ENCODE assay signal across 18 cellular contexts in genomic region chr14:74606727-74607126, GRCh38. TPM values are rescaled to one million over a fixed set of nuclear protein-coding genes. Genes with fewer than 3 reads are reported as not detected.
A peak's percentile ranks its signal among the peaks of the same experiment; 100 is the strongest.
DNase-seq lines count a peak whose midpoint lies in the region; ATAC-seq and TF ChIP-seq lines count a peak whose summit lies in the region.
"Had no signal": no experiment of that assay in that cellular context is flagged by ENCODE, and none has a peak within 500 bp of the region (broad histone marks: within the 10 kb centered on the region; RNA-seq: fewer than 3 reads in every experiment).

No MANE protein-coding gene starts in this region.

- H3K9me3 Mint-ChIP-seq in activated CD4-positive, alpha-beta memory T cell treated with anti-CD3 and anti-CD28 coated beads for 36 hours, result no peaks in the 10 kb centered on the region
- no peaks in the 10 kb centered on the region for H3K9me3 Mint-ChIP-seq in activated CD4-positive, alpha-beta memory T cell treated with anti-CD3 and anti-CD28 coated beads, Interleukin-2, amount 10 ng/mL, durations not matched to agents 7 days and 5 days

- H4K20me1 ChIP-seq in osteoblast (ENCODE audit: insufficient read depth, low read length), result peaks cover 26% of the 10 kb centered on the region

- 25 to 31% methylated on average over 3 of the region's 3 CpGs for WGBS in aorta, 2 donors

- no peaks in the 10 kb centered on the region for H3K36me3 Mint-ChIP-seq in activated CD4-positive, alpha-beta memory T cell treated with anti-CD3 and anti-CD28 coated beads for 36 hours
- no peaks in the 10 kb centered on the region for H3K36me3 Mint-ChIP-seq in activated CD4-positive, alpha-beta memory T cell treated with anti-CD3 and anti-CD28 coated beads, Interleukin-2, amount 10 ng/mL, durations not matched to agents 7 days and 5 days (ENCODE audit: low read depth)

- peaks cover 13% of the 10 kb centered on the region for H3K27me3 Mint-ChIP-seq in activated CD4-positive, alpha-beta memory T cell treated with anti-CD3 and anti-CD28 coated beads for 36 hours
- peaks cover 35% of the 10 kb centered on the region for H3K27me3 Mint-ChIP-seq in activated CD4-positive, alpha-beta memory T cell treated with anti-CD3 and anti-CD28 coated beads, Interleukin-2, amount 10 ng/mL, durations not matched to agents 7 days and 5 days

- H3K36me3 ChIP-seq in ascending aorta (peaks cover 10 to 15% of the 10 kb centered on the region in 2 donors), osteoblast (ENCODE audit: insufficient read depth, low read length) (peaks cover 31% of the 10 kb centered on the region), aorta (ENCODE audit: control insufficient read depth in 1 of 2, insufficient read depth in 2 of 2, low read length in 1 of 2) (peaks cover 0 to 1% of the 10 kb centered on the region in 2 donors)

- peaks cover 12% of the 10 kb centered on the region for H3K4me1 Mint-ChIP-seq in activated CD4-positive, alpha-beta memory T cell treated with anti-CD3 and anti-CD28 coated beads for 36 hours (ENCODE audit: low read depth)
- H3K4me1 Mint-ChIP-seq in activated CD4-positive, alpha-beta memory T cell treated with anti-CD3 and anti-CD28 coated beads, Interleukin-2, amount 10 ng/mL, durations not matched to agents 7 days and 5 days, result peaks cover 6% of the 10 kb centered on the region

- no peak for DNase-seq in activated CD4-positive, alpha-beta memory T cell treated with anti-CD3 and anti-CD28 coated beads for 36 hours
- no peak for DNase-seq in activated CD4-positive, alpha-beta memory T cell treated with anti-CD3 and anti-CD28 coated beads, Interleukin-2, amount 10 ng/mL, durations not matched to agents 7 days and 5 days
- DNase-seq in ascending aorta (ENCODE audit: low spot score in 2 of 2) (no peak), osteoblast (ENCODE audit: insufficient read length, low spot score, missing footprints) (no peak), aorta (no peak), amygdala (lab: John Stamatoyannopoulos, UW) (no peak), NOMO-1 treated with dmso at 0.1 percent for 144 hours (lab: John Stamatoyannopoulos, UW; ENCODE audit: unreplicated experiment) (no peak), GM10266 (ENCODE audit: extremely low spot score) (no peak)
- DNase-seq: C1 segment of cervical spinal cord; Caco-2; KG1; NCI-H1092; NCI-H2107; NCI-H226; NCI-H526 treated with DMSO at 0.1 percent for 48 hours; NK-92 treated with Interleukin-12 subunit alpha and Interleukin-12 subunit beta, amount 100 ng/mL, for 24 hours; SIG-M5 had no signal

- H3K4me1 ChIP-seq in ascending aorta, result peaks cover 23 to 39% of the 10 kb centered on the region in 2 donors
- peaks cover 58% of the 10 kb centered on the region for H3K4me1 ChIP-seq in osteoblast (ENCODE audit: insufficient read depth, low read length)
- H3K4me1 ChIP-seq in aorta (ENCODE audit: control insufficient read depth in 1 of 2, insufficient read depth in 2 of 2, low read length in 2 of 2), result peaks cover 0 to 5% of the 10 kb centered on the region in 2 donors

- peak overlapping the region; percentile 68 for H3K27ac Mint-ChIP-seq in activated CD4-positive, alpha-beta memory T cell treated with anti-CD3 and anti-CD28 coated beads for 36 hours
- H3K27ac Mint-ChIP-seq in activated CD4-positive, alpha-beta memory T cell treated with anti-CD3 and anti-CD28 coated beads, Interleukin-2, amount 10 ng/mL, durations not matched to agents 7 days and 5 days, result no peak overlapping the region

- no peaks in the 10 kb centered on the region for H3K27me3 ChIP-seq in ascending aorta
- H3K27me3 ChIP-seq in osteoblast (ENCODE audit: insufficient read depth, low read length), result no peaks in the 10 kb centered on the region
- no peaks in the 10 kb centered on the region for H3K27me3 ChIP-seq in aorta (ENCODE audit: control insufficient read depth in 1 of 2, insufficient read depth in 2 of 2, low read length in 1 of 2)

- H3K79me2 ChIP-seq in osteoblast (ENCODE audit: insufficient read depth, low read length), result peaks cover 98% of the 10 kb centered on the region

- H2AFZ ChIP-seq in osteoblast (ENCODE audit: low read length), result no peak overlapping the region

- peak overlapping the region; percentile 29 for H3K4me2 ChIP-seq in osteoblast (ENCODE audit: insufficient read depth, low read length)

- H3K4me3 Mint-ChIP-seq in activated CD4-positive, alpha-beta memory T cell treated with anti-CD3 and anti-CD28 coated beads for 36 hours, result no peak overlapping the region
- H3K4me3 Mint-ChIP-seq in activated CD4-positive, alpha-beta memory T cell treated with anti-CD3 and anti-CD28 coated beads, Interleukin-2, amount 10 ng/mL, durations not matched to agents 7 days and 5 days, result no peak overlapping the region

- no peak for ATAC-seq in aorta (ENCODE audit: low FRiP score)
- ATAC-seq: Panc1 had no signal

- H3K4me3 ChIP-seq in ascending aorta (peak overlapping the region in 1 of 2 donors; percentile 36), osteoblast (ENCODE audit: insufficient read depth, low read length) (no peak overlapping the region), aorta (ENCODE audit: low read length in 2 of 2) (no peak overlapping the region)

- POLR2A ChIA-PET in activated CD4-positive, alpha-beta memory T cell treated with anti-CD3 and anti-CD28 coated beads for 36 hours (lab: Charles Lee), result no interaction called here
- POLR2A ChIA-PET in activated CD4-positive, alpha-beta memory T cell treated with anti-CD3 and anti-CD28 coated beads, Interleukin-2, amount 10 ng/mL, durations not matched to agents 7 days and 5 days (lab: Charles Lee), result no interaction called here

- H3K9me3 ChIP-seq in ascending aorta (no peaks in the 10 kb centered on the region), osteoblast (ENCODE audit: low read depth, low read length) (no peaks in the 10 kb centered on the region), aorta (ENCODE audit: control insufficient read depth, low read length) (no peaks in the 10 kb centered on the region)
- H3K9me3 ChIP-seq: Caco-2 had no signal

- TF ChIP-seq CTCF in ascending aorta (IDR thresholded peaks at IDR 0.05) (no peak), osteoblast (IDR thresholded peaks at IDR 0.05; ENCODE audit: extremely low read depth, low read depth, low read length) (no peak), GM10266 (IDR thresholded peaks at IDR 0.05; ENCODE audit: control insufficient read depth, insufficient read depth, low read depth, missing control alignments) (no peak)

- intact Hi-C loops in activated CD4-positive, alpha-beta memory T cell treated with anti-CD3 and anti-CD28 coated beads for 36 hours (cut with micrococcal nuclease), result no loop called here
- intact Hi-C loops in ascending aorta (cut with DNase I) (loop anchor here (5.0 kb wide), 1 partner anchor 114 kb away; the partner anchor contains the start of genes ISCA2 and NPC2), aorta (cut with DNase I) (loop anchor here in 1 of 2 donors (5.0 kb wide), 3 partner anchors 34 to 186 kb away; no protein-coding TSS in a partner anchor)

- peak overlapping the region; percentile 91 to 94 for H3K27ac ChIP-seq in ascending aorta
- peak overlapping the region; percentile 85 for H3K27ac ChIP-seq in osteoblast (ENCODE audit: low read depth, low read length)
- peak overlapping the region; percentile 15 to 72 for H3K27ac ChIP-seq in aorta (ENCODE audit: low read depth in 1 of 2, low read length in 2 of 2)

- CTCF ChIA-PET in activated CD4-positive, alpha-beta memory T cell treated with anti-CD3 and anti-CD28 coated beads for 36 hours (lab: Charles Lee), result interaction anchor here (1.5 kb wide), 1 partner anchor 76 kb away, joined by 4 read pairs; no protein-coding TSS in a partner anchor
- CTCF ChIA-PET in activated CD4-positive, alpha-beta memory T cell treated with anti-CD3 and anti-CD28 coated beads, Interleukin-2, amount 10 ng/mL, durations not matched to agents 7 days and 5 days (lab: Charles Lee), result interaction anchor here (1.3 kb wide), 1 partner anchor 198 kb away, joined by 3 read pairs; no protein-coding TSS in a partner anchor

RNA-seq across cellular contexts. Expression of gene LTBP2, which starts 5.3 kb away (rescaled TPM):
- total RNA-seq in activated CD4-positive, alpha-beta memory T cell treated with anti-CD3 and anti-CD28 coated beads for 36 hours, result under 1 TPM; 0.10 to 0.31 TPM
- total RNA-seq in activated CD4-positive, alpha-beta memory T cell treated with anti-CD3 and anti-CD28 coated beads, Interleukin-2, amount 10 ng/mL, durations not matched to agents 7 days and 5 days, result under 1 TPM; 0.28 to 0.40 TPM
- total RNA-seq in ascending aorta (383 TPM), osteoblast (493 and 546 TPM in 2 replicates), aorta (100 to 1,000 TPM; 209 to 363 TPM)
- polyA plus RNA-seq in aorta, result 100 to 1,000 TPM in 1 of 2 donors, 10 to 100 TPM in 1; 40.4 to 247 TPM

Comparison
In these comparisons a context has a peak if more than half of its experiments do, and no peak if none do; other contexts are left out.
1. RNA of gene LTBP2, which starts 5.3 kb away (total RNA-seq): 493 to 546 TPM in osteoblast, 383 TPM in ascending aorta (single experiment) and 209 to 363 TPM in aorta; 0.28 to 0.40 TPM in activated CD4-positive, alpha-beta memory T cell treated with anti-CD3 and anti-CD28 coated beads, Interleukin-2, amount 10 ng/mL, durations not matched to agents 7 days and 5 days and 0.10 to 0.31 TPM in activated CD4-positive, alpha-beta memory T cell treated with anti-CD3 and anti-CD28 coated beads for 36 hours; every median in the first group is over 100 times any median in the second.
2. Peak in every context shown above with its lines, with median percentiles within 50 percentile points of each other: H3K27ac ChIP-seq.